9 cellular contexts compared by ENCODE assay signal in genomic region chr14:35932659-35933159, GRCh38.
DNase-seq lines count a peak whose midpoint lies in the region; TF ChIP-seq lines count a peak whose summit lies in the region.
"Had no signal": no experiment of that assay in that cellular context is flagged by ENCODE, and none has a peak within 500 bp of the region (broad histone marks: within the 10 kb centered on the region; RNA-seq: fewer than 3 reads in every experiment).

No MANE protein-coding gene starts in this region.

- H3K9me3 ChIP-seq in esophagus muscularis mucosa, result no peaks in the 10 kb centered on the region
- H3K9me3 ChIP-seq: MG63 had no signal

- no peak overlapping the region; the same call in 1 of the 2 replicates for H3K9ac ChIP-seq in KMS-11

- H3K4me2 ChIP-seq in KMS-11, result peak overlapping the region; percentile 29

- no peak for TF ChIP-seq EP300 in esophagus muscularis mucosa (IDR thresholded peaks at IDR 0.05)

- H2AFZ ChIP-seq in KMS-11 (ENCODE audit: low read depth), result peak overlapping the region; percentile 62

- intact Hi-C loops in esophagus muscularis mucosa (cut with DNase I), result no loop called here

- 70% methylated on average over 13 of the region's 13 CpGs for WGBS in urinary bladder
- WGBS in esophagus muscularis mucosa, result 67% methylated on average over 13 of the region's 13 CpGs

- H3K27ac ChIP-seq in KMS-11 (peak overlapping the region; percentile 45; the same call in 1 of the 2 replicates), urinary bladder (ENCODE audit: low read depth) (no peak overlapping the region), esophagus muscularis mucosa (replicated peaks in 1 of 4) (no peak overlapping the region)

- no peaks in the 10 kb centered on the region for H3K79me2 ChIP-seq in KMS-11 (ENCODE audit: insufficient read depth, low read depth)

- H4K20me1 ChIP-seq in KMS-11 (ENCODE audit: insufficient read depth), result no peaks in the 10 kb centered on the region

- DNase-seq in activated effector memory CD4-positive, alpha-beta T cell treated with anti-CD3 and anti-CD28 coated beads, Interleukin-2, amount 50 U/mL, for 16 hours, result peak; percentile 66
- DNase-seq in activated effector memory CD4-positive, alpha-beta T cell treated with Interleukin-2 at 50 U/mL for 16 hours, result no peak
- DNase-seq in activated naive CD4-positive, alpha-beta T cell treated with Interleukin-2 at 50 U/mL for 16 hours, result peak; percentile 40
- DNase-seq in esophagus muscularis mucosa (ENCODE audit: extremely low spot score) (no peak), GM19238 (ENCODE audit: insufficient read length, low spot score) (no peak), islet precursor cell (no peak)
- DNase-seq: MG63 had no signal

- H3K27me3 ChIP-seq in KMS-11 (ENCODE audit: insufficient read depth, low read depth), result no peaks in the 10 kb centered on the region
- no peaks in the 10 kb centered on the region for H3K27me3 ChIP-seq in esophagus muscularis mucosa
- H3K27me3 ChIP-seq: MG63 had no signal

- no peak for TF ChIP-seq CTCF in KMS-11 (conservative IDR thresholded peaks at IDR 0.05; ENCODE audit: low read depth, low read length)
- no peak for TF ChIP-seq CTCF in esophagus muscularis mucosa (IDR thresholded peaks at IDR 0.05)

- H3K4me1 ChIP-seq in KMS-11 (ENCODE audit: low read depth, poor library complexity, severe bottlenecking), result peaks cover 73% of the 10 kb centered on the region
- no peaks in the 10 kb centered on the region for H3K4me1 ChIP-seq in urinary bladder (ENCODE audit: insufficient read depth)
- H3K4me1 ChIP-seq in esophagus muscularis mucosa, result no peaks in the 10 kb centered on the region

- H3K36me3 ChIP-seq in KMS-11 (ENCODE audit: insufficient read depth) (no peaks in the 10 kb centered on the region), urinary bladder (ENCODE audit: insufficient read depth) (no peaks in the 10 kb centered on the region), esophagus muscularis mucosa (no peaks in the 10 kb centered on the region)
- H3K36me3 ChIP-seq: MG63 had no signal

- no peak overlapping the region for H3K4me3 ChIP-seq in KMS-11 (IDR thresholded peaks at IDR 0.05; ENCODE audit: insufficient read depth, low read depth, low read length)
- peak overlapping the region; percentile 6 for H3K4me3 ChIP-seq in urinary bladder (ENCODE audit: low read depth, low read length)
- no peak overlapping the region for H3K4me3 ChIP-seq in esophagus muscularis mucosa
- H3K4me3 ChIP-seq: MG63 had no signal

- no peak for TF ChIP-seq POLR2A in esophagus muscularis mucosa (IDR thresholded peaks at IDR 0.05; ENCODE audit: low read depth)

Comparison
In these comparisons a context has a peak if more than half of its experiments do, and no peak if none do; other contexts are left out.
1. DNase-seq: peak in activated effector memory CD4-positive, alpha-beta T cell treated with anti-CD3 and anti-CD28 coated beads, Interleukin-2, amount 50 U/mL, for 16 hours (single experiment) and activated naive CD4-positive, alpha-beta T cell treated with Interleukin-2 at 50 U/mL for 16 hours (single experiment); none in activated effector memory CD4-positive, alpha-beta T cell treated with Interleukin-2 at 50 U/mL for 16 hours (single experiment), esophagus muscularis mucosa (single experiment), GM19238 (single experiment) and islet precursor cell (single experiment).